In genomic region chr5:34699155-34700077, GRCh38 we compare ENCODE assay signal across 18 cellular contexts. TPM values are rescaled to one million over a fixed set of nuclear protein-coding genes. Genes with fewer than 3 reads are reported as not detected.
DNase-seq lines count a peak whose midpoint lies in the region; ATAC-seq and TF ChIP-seq lines count a peak whose summit lies in the region.
"Had no signal": no experiment of that assay in that cellular context is flagged by ENCODE, and none has a peak within 500 bp of the region (broad histone marks: within the 10 kb centered on the region; RNA-seq: fewer than 3 reads in every experiment).

No MANE protein-coding gene starts in this region.

- no peaks in the 10 kb centered on the region for H3K27me3 Mint-ChIP-seq in nephron (ENCODE audit: low read depth)
- H3K27me3 Mint-ChIP-seq: activated naive CD8-positive, alpha-beta T cell had no signal

- no peak overlapping the region for H3K4me3 Mint-ChIP-seq in nephron
- H3K4me3 Mint-ChIP-seq: activated naive CD8-positive, alpha-beta T cell had no signal

- H3K9me3 ChIP-seq in testis (no peaks in the 10 kb centered on the region), heart left ventricle (no peaks in the 10 kb centered on the region)
- H3K9me3 ChIP-seq: gastrocnemius medialis, Peyer's patch had no signal

- H3K36me3 Mint-ChIP-seq in nephron (ENCODE audit: low read depth), result peaks cover 12% of the 10 kb centered on the region
- H3K36me3 Mint-ChIP-seq: activated naive CD8-positive, alpha-beta T cell had no signal

- ATAC-seq in heart left ventricle, result no peak
- ATAC-seq: gastrocnemius medialis had no signal

- H3K36me3 ChIP-seq in testis (ENCODE audit: low read depth, missing control alignments), result no peaks in the 10 kb centered on the region
- peaks cover 0 to 2% (median 0%) of the 10 kb centered on the region in 9 donors for H3K36me3 ChIP-seq in heart left ventricle
- H3K36me3 ChIP-seq: gastrocnemius medialis, Peyer's patch had no signal

- WGBS in testis, 2 donors, result 77 to 82% methylated on average over 9 of the region's 9 CpGs
- 84 to 90% (median 87%) methylated on average over 9 of the region's 9 CpGs for WGBS in heart left ventricle, 4 donors

- TF ChIP-seq CTCF in LNCaP clone FGC (IDR thresholded peaks at IDR 0.05; ENCODE audit: control insufficient read depth, extremely low read depth, insufficient read depth), result no peak
- no peak for TF ChIP-seq CTCF in nephron (IDR thresholded peaks at IDR 0.05; ENCODE audit: unreplicated experiment in 3 of 3)
- TF ChIP-seq CTCF in testis (IDR thresholded peaks at IDR 0.05), result no peak
- TF ChIP-seq CTCF in heart left ventricle (IDR thresholded peaks at IDR 0.05), result no peak

- H3K27me3 ChIP-seq in testis (no peaks in the 10 kb centered on the region), heart left ventricle (no peaks in the 10 kb centered on the region)
- H3K27me3 ChIP-seq: gastrocnemius medialis, Peyer's patch had no signal

- H3K4me3 ChIP-seq in LNCaP clone FGC (ENCODE audit: low read depth, low read length), result no peak overlapping the region
- H3K4me3 ChIP-seq in testis, result no peak overlapping the region
- no peak overlapping the region for H3K4me3 ChIP-seq in heart left ventricle
- H3K4me3 ChIP-seq: gastrocnemius medialis, Peyer's patch had no signal

- H3K9me3 Mint-ChIP-seq in nephron, result no peaks in the 10 kb centered on the region

- H3K4me1 Mint-ChIP-seq in nephron, result peaks cover 39% of the 10 kb centered on the region

- H3K27ac ChIP-seq in testis, result no peak overlapping the region
- H3K27ac ChIP-seq in heart left ventricle, result no peak overlapping the region
- H3K27ac ChIP-seq: gastrocnemius medialis, Peyer's patch had no signal

- DNase-seq in CMK (ENCODE audit: low read depth), result peak; percentile 27
- DNase-seq in LNCaP clone FGC (ENCODE audit: low read depth), result peak; percentile 31
- peak; percentile 89 to 92 for DNase-seq in erythroblast (lab: John Stamatoyannopoulos, UW)
- DNase-seq in testis, result no peak
- DNase-seq in heart left ventricle, result no peak
- no peak for DNase-seq in dedifferentiated amniotic fluid mesenchymal stem cell (ENCODE audit: extremely low spot score)
- DNase-seq in NCI-H446 treated with DMSO at 0.1 percent for 48 hours (lab: John Stamatoyannopoulos, UW), result no peak
- DNase-seq: ACHN; activated CD4-positive, CD25-positive, alpha-beta regulatory T cell; activated CD8-positive, alpha-beta memory T cell treated with anti-CD3 and anti-CD28 coated beads, Interleukin-2, amount 50 U/mL, for 4 hours; gastrocnemius medialis; KBM-7; kidney; NCI-H1417 treated with DMSO at 0.1 percent for 48 hours; NCI-H2227 treated with DMSO at 0.1 percent for 48 hours; Peyer's patch had no signal

- no peaks in the 10 kb centered on the region for H3K4me1 ChIP-seq in testis
- peaks cover 0 to 15% (median 8%) of the 10 kb centered on the region in 12 donors for H3K4me1 ChIP-seq in heart left ventricle
- H3K4me1 ChIP-seq: gastrocnemius medialis had no signal

- intact Hi-C loops in testis (cut with DNase I; ENCODE audit: low total_unique reads) (no loop called here), heart left ventricle (cut with DNase I) (no loop called here)

- TF ChIP-seq POLR2A in erythroblast (IDR thresholded peaks at IDR 0.05; ENCODE audit: low read length), result no peak
- TF ChIP-seq POLR2A in testis (IDR thresholded peaks at IDR 0.05), result no peak
- TF ChIP-seq POLR2A in heart left ventricle (IDR thresholded peaks at IDR 0.05), result no peak

- H3K27ac Mint-ChIP-seq in nephron, result peak overlapping the region in 2 of 3 experiments; percentile 51 to 62
- H3K27ac Mint-ChIP-seq: activated naive CD8-positive, alpha-beta T cell had no signal

RNA-seq across cellular contexts. Expression of gene RAI14, which starts 43.3 kb away (rescaled TPM):
- total RNA-seq in testis (10 to 100 TPM; 34.3 to 54.6 TPM), heart left ventricle (10 to 100 TPM in 6 of 9 donors, 1 to 10 TPM in 3; 3.5 to 34.3 (median 10.7) TPM)
- polyA plus RNA-seq in testis (ENCODE audit: insufficient read depth, low read depth, low replicate concordance) (49.6 TPM), heart left ventricle (10 to 100 TPM in 1 of 2 donors, 1 to 10 TPM in 1; 1.7 to 12.0 TPM)

Comparison
In these comparisons a context has a peak if more than half of its experiments do, and no peak if none do; other contexts are left out.
1. DNase-seq: peak in CMK (single experiment), LNCaP clone FGC (single experiment) and erythroblast (2 of 2); none in testis (single experiment), heart left ventricle (0 of 5), dedifferentiated amniotic fluid mesenchymal stem cell (single experiment) and NCI-H446 treated with DMSO at 0.1 percent for 48 hours (single experiment).